8 cellular contexts compared by ENCODE assay signal in genomic region chr6:166957087-166957804, GRCh38. TPM values are rescaled to one million over a fixed set of nuclear protein-coding genes. Genes with fewer than 3 reads are reported as not detected.
DNase-seq lines count a peak whose midpoint lies in the region; ATAC-seq and TF ChIP-seq lines count a peak whose summit lies in the region.

No MANE protein-coding gene starts in this region.

- no peaks in the 10 kb centered on the region for H3K9me3 ChIP-seq in AG04450 (ENCODE audit: control insufficient read depth, insufficient read depth, low read length)

- no peak for DNase-seq in AG04450 (ENCODE audit: low read depth, low spot score)
- DNase-seq in NOMO-1 treated with DMSO at 0.1 percent for 48 hours (lab: John Stamatoyannopoulos, UW; ENCODE audit: unreplicated experiment): peak; percentile 51
- peak in 3 of 4 experiments; percentile 27 to 44 (median 44) for DNase-seq in activated naive CD4-positive, alpha-beta T cell (lab: John Stamatoyannopoulos, UW)
- peak; percentile 77 for DNase-seq in Right ventricle myocardium superior
- DNase-seq in posterior cingulate gyrus: peak in 6 of 10 donors; percentile 20 to 88 (median 55)
- DNase-seq in hippocampal formation (lab: John Stamatoyannopoulos, UW): no peak

- intact Hi-C loops in Right ventricle myocardium superior (cut with DNase I): no loop called here
- intact Hi-C loops in posterior cingulate gyrus (cut with DNase I): loop anchor here (5.0 kb wide), 1 partner anchor 40 kb away; the partner anchor contains the start of gene CEP43

- H3K27me3 ChIP-seq in AG04450 (ENCODE audit: control insufficient read depth, insufficient read depth, low read length): no peaks in the 10 kb centered on the region

- CTCF ChIA-PET in AG04450 (lab: Charles Lee): interaction anchor here (0.6 to 1.3 kb wide), 4 partner anchors 24 to 217 kb away, joined by 3 to 7 read pairs (median 3); no protein-coding TSS in a partner anchor

- no peak for TF ChIP-seq CTCF in AG04450 (IDR thresholded peaks at IDR 0.05; ENCODE audit: low read depth, low read length)

- peak; percentile 35 for ATAC-seq in GM18517 (IDR thresholded peaks at IDR 0.05; ENCODE audit: unreplicated experiment)
- peak; percentile 28 for ATAC-seq in HG02970 (IDR thresholded peaks at IDR 0.05; ENCODE audit: low FRiP score, unreplicated experiment)
- ATAC-seq in Right ventricle myocardium superior (ENCODE audit: poor library complexity): peak; percentile 62

- POLR2A ChIA-PET in AG04450 (lab: Yijun Ruan, JAX): interaction anchor here (1.1 to 1.8 kb wide), 2 partner anchors 33 to 42 kb away, joined by 3 to 8 read pairs; partner anchors contain the start of gene CEP43

- H3K4me3 ChIP-seq in AG04450 (ENCODE audit: low read depth, low read length): peak overlapping the region; percentile 71

- H3K27ac ChIP-seq in AG04450 (ENCODE audit: low read depth, low read length): no peak overlapping the region

RNA-seq across cellular contexts. Expression of gene RNASET2, which starts 0.9 kb away (rescaled TPM):
- 25.2 and 28.0 TPM in 2 replicates for polyA plus RNA-seq in AG04450 (2011; rRNA removed)
- polyA minus RNA-seq in AG04450 (2011; rRNA and poly(A)+ RNA removed): 6.3 and 9.2 TPM in 2 replicates
- 12.3 TPM for total RNA-seq in Right ventricle myocardium superior

RNA-seq across cellular contexts. Expression of gene CEP43, which starts 42.0 kb away (rescaled TPM):
- 12.7 and 21.4 TPM in 2 replicates for polyA plus RNA-seq in AG04450 (2011; rRNA removed)
- 6.7 and 12.6 TPM in 2 replicates for polyA minus RNA-seq in AG04450 (2011; rRNA and poly(A)+ RNA removed)
- 13.2 TPM for total RNA-seq in Right ventricle myocardium superior

Comparison
In these comparisons a context has a peak if more than half of its experiments do, and no peak if none do; other contexts are left out.
1. DNase-seq: peak in NOMO-1 treated with DMSO at 0.1 percent for 48 hours (single experiment), activated naive CD4-positive, alpha-beta T cell (3 of 4), Right ventricle myocardium superior (single experiment) and posterior cingulate gyrus (6 of 10); none in AG04450 (single experiment) and hippocampal formation (0 of 2).
2. Peak in every context shown above with its lines, with median percentiles within 50 percentile points of each other: ATAC-seq.